Comparison of ENCODE assay signal across 9 cellular contexts in genomic region chr9:72356019-72356653, GRCh38. TPM values are rescaled to one million over a fixed set of nuclear protein-coding genes. Genes with fewer than 3 reads are reported as not detected.
DNase-seq lines count a peak whose midpoint lies in the region; TF ChIP-seq lines count a peak whose summit lies in the region.
"Had no signal": no experiment of that assay in that cellular context is flagged by ENCODE, and none has a peak within 500 bp of the region (broad histone marks: within the 10 kb centered on the region; RNA-seq: fewer than 3 reads in every experiment).

No MANE protein-coding gene starts in this region.

- peaks cover 54% of the 10 kb centered on the region for H3K4me1 Mint-ChIP-seq in activated naive CD4-positive, alpha-beta T cell treated with anti-CD3 and anti-CD28 coated beads for 36 hours (ENCODE audit: low read depth)
- H3K4me1 Mint-ChIP-seq in activated naive CD8-positive, alpha-beta T cell treated with anti-CD3 and anti-CD28 coated beads for 36 hours: peaks cover 51% of the 10 kb centered on the region

- no peaks in the 10 kb centered on the region for H3K9me3 Mint-ChIP-seq in activated naive CD4-positive, alpha-beta T cell treated with anti-CD3 and anti-CD28 coated beads for 36 hours
- no peaks in the 10 kb centered on the region for H3K9me3 Mint-ChIP-seq in activated naive CD8-positive, alpha-beta T cell treated with anti-CD3 and anti-CD28 coated beads for 36 hours

- peak overlapping the region in 3 of 4 donors; percentile 37 to 100 (median 100) for H3K27ac ChIP-seq in tibial nerve

- WGBS in tibial nerve, 2 donors: 31 to 33% methylated on average over 10 of the region's 10 CpGs

- no peaks in the 10 kb centered on the region for H3K27me3 Mint-ChIP-seq in activated naive CD4-positive, alpha-beta T cell treated with anti-CD3 and anti-CD28 coated beads for 36 hours (ENCODE audit: low read depth)
- no peaks in the 10 kb centered on the region for H3K27me3 Mint-ChIP-seq in activated naive CD8-positive, alpha-beta T cell treated with anti-CD3 and anti-CD28 coated beads for 36 hours

- no peak for DNase-seq in activated naive CD4-positive, alpha-beta T cell treated with anti-CD3 and anti-CD28 coated beads for 36 hours
- DNase-seq in activated naive CD4-positive, alpha-beta T cell treated with Interleukin-2 at 50 U/mL for 16 hours: no peak
- DNase-seq in activated naive CD8-positive, alpha-beta T cell treated with anti-CD3 and anti-CD28 coated beads for 36 hours: no peak
- DNase-seq in iris pigment epithelial cell (ENCODE audit: low read depth): peak; percentile 55
- DNase-seq in tibial nerve (ENCODE audit: low spot score in 2 of 2): no peak
- no peak for DNase-seq in islet precursor cell
- no peak for DNase-seq in RPMI8226
- no peak for DNase-seq in effector CD4-positive, alpha-beta T cell
- DNase-seq: NCI-H2107 had no signal

- H3K36me3 Mint-ChIP-seq in activated naive CD4-positive, alpha-beta T cell treated with anti-CD3 and anti-CD28 coated beads for 36 hours (ENCODE audit: low read depth): peaks cover 56% of the 10 kb centered on the region
- peaks cover 68% of the 10 kb centered on the region for H3K36me3 Mint-ChIP-seq in activated naive CD8-positive, alpha-beta T cell treated with anti-CD3 and anti-CD28 coated beads for 36 hours

- H3K27ac Mint-ChIP-seq in activated naive CD4-positive, alpha-beta T cell treated with anti-CD3 and anti-CD28 coated beads for 36 hours: peak overlapping the region; percentile 71
- peak overlapping the region; percentile 79 for H3K27ac Mint-ChIP-seq in activated naive CD8-positive, alpha-beta T cell treated with anti-CD3 and anti-CD28 coated beads for 36 hours

- H3K4me3 ChIP-seq in tibial nerve: peak overlapping the region in 1 of 4 donors; percentile 87

- no peaks in the 10 kb centered on the region for H3K27me3 ChIP-seq in tibial nerve

- H3K36me3 ChIP-seq in tibial nerve: peaks cover 6 to 77% (median 19%) of the 10 kb centered on the region in 3 donors

- no peak for TF ChIP-seq POLR2A in tibial nerve (IDR thresholded peaks at IDR 0.05)

- H3K9me3 ChIP-seq in tibial nerve: no peaks in the 10 kb centered on the region

- intact Hi-C loops in activated naive CD4-positive, alpha-beta T cell treated with anti-CD3 and anti-CD28 coated beads for 36 hours (cut with micrococcal nuclease): loop anchor here (1.0 kb wide), 1 partner anchor 8 kb away; no protein-coding TSS in a partner anchor

- no peak for TF ChIP-seq CTCF in tibial nerve (IDR thresholded peaks at IDR 0.05)

- H3K4me1 ChIP-seq in tibial nerve: peaks cover 0 to 73% (median 59%) of the 10 kb centered on the region in 4 donors

- H3K4me3 Mint-ChIP-seq in activated naive CD4-positive, alpha-beta T cell treated with anti-CD3 and anti-CD28 coated beads for 36 hours: no peak overlapping the region
- no peak overlapping the region for H3K4me3 Mint-ChIP-seq in activated naive CD8-positive, alpha-beta T cell treated with anti-CD3 and anti-CD28 coated beads for 36 hours

- CTCF ChIA-PET in activated naive CD4-positive, alpha-beta T cell treated with anti-CD3 and anti-CD28 coated beads for 36 hours (lab: Charles Lee): interaction anchor here (1.0 to 1.2 kb wide), 3 partner anchors 9 to 75 kb away, joined by 3 to 6 read pairs (median 5); partner anchors contain the start of gene ZFAND5

- TF ChIP-seq EP300 in tibial nerve (IDR thresholded peaks at IDR 0.05): peak in 1 of 2 donors; percentile 88

RNA-seq across cellular contexts. Expression of gene ZFAND5, which starts 8.9 kb away (rescaled TPM):
- 10 to 100 TPM; 71.9 to 73.2 TPM for total RNA-seq in activated naive CD4-positive, alpha-beta T cell treated with anti-CD3 and anti-CD28 coated beads for 36 hours
- total RNA-seq in activated naive CD8-positive, alpha-beta T cell treated with anti-CD3 and anti-CD28 coated beads for 36 hours: 10 to 100 TPM; 95.2 to 96.0 TPM
- 1,000 to 10,000 TPM in 3 of 4 donors, 100 to 1,000 TPM in 1; 907 to 1,573 (median 1,091) TPM for total RNA-seq in tibial nerve

Comparison
In these comparisons a context has a peak if more than half of its experiments do, and no peak if none do; other contexts are left out.
1. RNA of gene ZFAND5, which starts 8.9 kb away (total RNA-seq): 907 to 1,573 TPM in tibial nerve; 95.2 to 96.0 TPM in activated naive CD8-positive, alpha-beta T cell treated with anti-CD3 and anti-CD28 coated beads for 36 hours and 71.9 to 73.2 TPM in activated naive CD4-positive, alpha-beta T cell treated with anti-CD3 and anti-CD28 coated beads for 36 hours; every median in the first group is over 4 times any median in the second.